ENCODE assay signal across 5 cellular contexts in genomic region chr22:44323140-44323790, GRCh38. TPM values are rescaled to one million over a fixed set of nuclear protein-coding genes. Genes with fewer than 3 reads are reported as not detected.
"Had no signal": no experiment of that assay in that cellular context is flagged by ENCODE, and none has a peak within 500 bp of the region (broad histone marks: within the 10 kb centered on the region; RNA-seq: fewer than 3 reads in every experiment).

No MANE protein-coding gene starts in this region.

RNA-seq across cellular contexts. Expression of gene SHISAL1, which starts 10.5 kb away (rescaled TPM):
- total RNA-seq: dermis blood vessel endothelial cell, epithelial cell of proximal tubule, foreskin keratinocyte, mononuclear cell had no signal
- polyA plus RNA-seq: immature natural killer cell had no signal
